Comparison of ENCODE assay signal across 19 cellular contexts in genomic region chr3:129318921-129319320, GRCh38. TPM values are rescaled to one million over a fixed set of nuclear protein-coding genes. Genes with fewer than 3 reads are reported as not detected.
DNase-seq lines count a peak whose midpoint lies in the region; ATAC-seq and TF ChIP-seq lines count a peak whose summit lies in the region.
"Had no signal": no experiment of that assay in that cellular context is flagged by ENCODE, and none has a peak within 500 bp of the region (broad histone marks: within the 10 kb centered on the region; RNA-seq: fewer than 3 reads in every experiment).

No MANE protein-coding gene starts in this region.

- 0 out of 2 replicates have a peak overlapping the region, but pooled peaks have one; percentile 84 for H3K4me2 ChIP-seq in MM.1S (ENCODE audit: low read depth, low read length)
- H3K4me2 ChIP-seq in osteoblast (ENCODE audit: insufficient read depth, low read length), result no peak overlapping the region

- no peak for ATAC-seq in activated CD8-positive, alpha-beta T cell treated with anti-CD3 and anti-CD28 coated beads, Interleukin-2, amount 10 ng/mL, durations not matched to agents 7 days and 5 days
- no peak for ATAC-seq in activated CD8-positive, alpha-beta T cell treated with anti-CD3 and anti-CD28 coated beads for 36 hours
- ATAC-seq: CD8-positive, alpha-beta T cell; HepG2 had no signal

- intact Hi-C loops in activated CD8-positive, alpha-beta T cell treated with anti-CD3 and anti-CD28 coated beads for 36 hours (cut with micrococcal nuclease), result no loop called here

- no peak overlapping the region for H3K9ac ChIP-seq in MM.1S (ENCODE audit: low read length)
- H3K9ac ChIP-seq: GM23248 had no signal

- H4K20me1 ChIP-seq in MM.1S (ENCODE audit: insufficient read depth, low read length), result no peaks in the 10 kb centered on the region
- H4K20me1 ChIP-seq in osteoblast (ENCODE audit: insufficient read depth, low read length), result no peaks in the 10 kb centered on the region

- POLR2A ChIA-PET in activated CD8-positive, alpha-beta T cell treated with anti-CD3 and anti-CD28 coated beads, Interleukin-2, amount 10 ng/mL, durations not matched to agents 7 days and 5 days (lab: Charles Lee), result interaction anchor here (1.3 kb wide), 1 partner anchor 9 kb away, joined by 3 read pairs; no protein-coding TSS in a partner anchor
- POLR2A ChIA-PET in activated CD8-positive, alpha-beta T cell treated with anti-CD3 and anti-CD28 coated beads for 36 hours (lab: Charles Lee), result no interaction called here

- CTCF ChIA-PET in activated CD8-positive, alpha-beta T cell treated with anti-CD3 and anti-CD28 coated beads, Interleukin-2, amount 10 ng/mL, durations not matched to agents 7 days and 5 days (lab: Charles Lee), result interaction anchor here (1.1 to 3.5 kb wide), 2 partner anchors 10 to 348 kb away, joined by 3 to 13 read pairs; no protein-coding TSS in a partner anchor
- CTCF ChIA-PET in activated CD8-positive, alpha-beta T cell treated with anti-CD3 and anti-CD28 coated beads for 36 hours (lab: Charles Lee), result interaction anchor here (1.5 to 2.8 kb wide), 2 partner anchors 10 to 266 kb away, joined by 4 to 7 read pairs; no protein-coding TSS in a partner anchor

- H3K9me3 ChIP-seq in MM.1S (replicated peaks; ENCODE audit: insufficient read depth, low read length) (no peaks in the 10 kb centered on the region), osteoblast (ENCODE audit: low read depth, low read length) (no peaks in the 10 kb centered on the region)

- H2AFZ ChIP-seq in MM.1S (ENCODE audit: low read length), result no peak overlapping the region
- H2AFZ ChIP-seq in osteoblast (ENCODE audit: low read length), result no peak overlapping the region
- H2AFZ ChIP-seq: GM23248 had no signal

- peaks cover 5% of the 10 kb centered on the region for H3K36me3 Mint-ChIP-seq in activated CD8-positive, alpha-beta T cell treated with anti-CD3 and anti-CD28 coated beads, Interleukin-2, amount 10 ng/mL, durations not matched to agents 7 days and 5 days (ENCODE audit: low read depth)
- H3K36me3 Mint-ChIP-seq in activated CD8-positive, alpha-beta T cell treated with anti-CD3 and anti-CD28 coated beads for 36 hours (ENCODE audit: low read depth), result peaks cover 1% of the 10 kb centered on the region
- no peaks in the 10 kb centered on the region for H3K36me3 Mint-ChIP-seq in HFFc6 (ENCODE audit: low read depth)

- peaks cover 43% of the 10 kb centered on the region for H3K79me2 ChIP-seq in MM.1S (ENCODE audit: low read length)
- peaks cover 7% of the 10 kb centered on the region for H3K79me2 ChIP-seq in osteoblast (ENCODE audit: insufficient read depth, low read length)

- no peak overlapping the region for H3K27ac ChIP-seq in MM.1S (ENCODE audit: low read length)
- no peak overlapping the region for H3K27ac ChIP-seq in osteoblast (ENCODE audit: low read depth, low read length)
- H3K27ac ChIP-seq: 22Rv1, C4-2B, GM23248 had no signal

- H3K4me1 ChIP-seq in MM.1S (ENCODE audit: low read length) (peaks cover 45% of the 10 kb centered on the region), osteoblast (ENCODE audit: insufficient read depth, low read length) (peaks cover 12% of the 10 kb centered on the region)

- H3K36me3 ChIP-seq in MM.1S (replicated peaks; ENCODE audit: insufficient read depth, low read length) (no peaks in the 10 kb centered on the region), osteoblast (ENCODE audit: insufficient read depth, low read length) (no peaks in the 10 kb centered on the region)

- peak overlapping the region; percentile 28 for H3K27ac Mint-ChIP-seq in activated CD8-positive, alpha-beta T cell treated with anti-CD3 and anti-CD28 coated beads, Interleukin-2, amount 10 ng/mL, durations not matched to agents 7 days and 5 days
- no peak overlapping the region for H3K27ac Mint-ChIP-seq in activated CD8-positive, alpha-beta T cell treated with anti-CD3 and anti-CD28 coated beads for 36 hours
- no peak overlapping the region for H3K27ac Mint-ChIP-seq in HFFc6
- H3K27ac Mint-ChIP-seq: CD8-positive, alpha-beta T cell had no signal

- no peaks in the 10 kb centered on the region for H3K27me3 Mint-ChIP-seq in activated CD8-positive, alpha-beta T cell treated with anti-CD3 and anti-CD28 coated beads, Interleukin-2, amount 10 ng/mL, durations not matched to agents 7 days and 5 days (ENCODE audit: low read depth)
- no peaks in the 10 kb centered on the region for H3K27me3 Mint-ChIP-seq in activated CD8-positive, alpha-beta T cell treated with anti-CD3 and anti-CD28 coated beads for 36 hours
- H3K27me3 Mint-ChIP-seq in HFFc6 (ENCODE audit: insufficient read depth), result no peaks in the 10 kb centered on the region; the same call in 1 of the 2 replicates

- peaks cover 11% of the 10 kb centered on the region for H3K4me1 Mint-ChIP-seq in activated CD8-positive, alpha-beta T cell treated with anti-CD3 and anti-CD28 coated beads, Interleukin-2, amount 10 ng/mL, durations not matched to agents 7 days and 5 days (ENCODE audit: low read depth)
- peaks cover 6% of the 10 kb centered on the region for H3K4me1 Mint-ChIP-seq in activated CD8-positive, alpha-beta T cell treated with anti-CD3 and anti-CD28 coated beads for 36 hours (ENCODE audit: low read depth)
- H3K4me1 Mint-ChIP-seq in HFFc6 (ENCODE audit: low read depth), result peaks cover 4% of the 10 kb centered on the region

- H3F3A ChIP-seq in MM.1S (ENCODE audit: insufficient read depth, low read length), result peaks cover 42% of the 10 kb centered on the region

- no peak overlapping the region for H3K4me3 Mint-ChIP-seq in activated CD8-positive, alpha-beta T cell treated with anti-CD3 and anti-CD28 coated beads, Interleukin-2, amount 10 ng/mL, durations not matched to agents 7 days and 5 days
- H3K4me3 Mint-ChIP-seq in activated CD8-positive, alpha-beta T cell treated with anti-CD3 and anti-CD28 coated beads for 36 hours, result no peak overlapping the region
- H3K4me3 Mint-ChIP-seq in HFFc6, result no peak overlapping the region
- H3K4me3 Mint-ChIP-seq: CD8-positive, alpha-beta T cell had no signal

- no peaks in the 10 kb centered on the region for H3K9me2 ChIP-seq in MM.1S (replicated peaks; ENCODE audit: insufficient read depth, low read length)

- no peaks in the 10 kb centered on the region for H3K9me3 Mint-ChIP-seq in activated CD8-positive, alpha-beta T cell treated with anti-CD3 and anti-CD28 coated beads, Interleukin-2, amount 10 ng/mL, durations not matched to agents 7 days and 5 days (ENCODE audit: insufficient read depth)
- H3K9me3 Mint-ChIP-seq in activated CD8-positive, alpha-beta T cell treated with anti-CD3 and anti-CD28 coated beads for 36 hours, result no peaks in the 10 kb centered on the region
- H3K9me3 Mint-ChIP-seq in HFFc6, result no peaks in the 10 kb centered on the region
- H3K9me3 Mint-ChIP-seq: CD8-positive, alpha-beta T cell; H9 had no signal

- H3K4me3 ChIP-seq in MM.1S (ENCODE audit: low read length) (no peak overlapping the region), osteoblast (ENCODE audit: insufficient read depth, low read length) (no peak overlapping the region)
- H3K4me3 ChIP-seq: GM23248 had no signal

- no peak for DNase-seq in activated CD8-positive, alpha-beta T cell treated with anti-CD3 and anti-CD28 coated beads, Interleukin-2, amount 10 ng/mL, durations not matched to agents 7 days and 5 days
- DNase-seq in activated CD8-positive, alpha-beta T cell treated with anti-CD3 and anti-CD28 coated beads for 36 hours, result no peak
- no peak for DNase-seq in MM.1S
- peak; percentile 48 for DNase-seq in islet precursor cell
- DNase-seq in osteoblast (ENCODE audit: insufficient read length, low spot score, missing footprints), result peak; percentile 75
- no peak for DNase-seq in HFFc6
- DNase-seq in NOMO-1 (lab: John Stamatoyannopoulos, UW; ENCODE audit: unreplicated experiment in 2 of 2), result no peak
- no peak for DNase-seq in stimulated activated CD4-positive, alpha-beta T cell treated with anti-CD3 and anti-CD28 coated beads, Interleukin-12 subunit alpha, Interleukin-12 subunit beta, amount 100 ng/mL, for 4 hours
- DNase-seq: ACHN; CD8-positive, alpha-beta T cell; COR-L47; DMS153; DND-41; GDM1; GM23248; H9 had no signal

- no peaks in the 10 kb centered on the region for H3K27me3 ChIP-seq in MM.1S (replicated peaks; ENCODE audit: insufficient read depth, low read length)
- H3K27me3 ChIP-seq in osteoblast (ENCODE audit: insufficient read depth, low read length), result no peaks in the 10 kb centered on the region

- TF ChIP-seq CTCF in activated CD8-positive, alpha-beta T cell treated with anti-CD3 and anti-CD28 coated beads for 36 hours (IDR thresholded peaks at IDR 0.05), result no peak
- TF ChIP-seq CTCF in MM.1S (IDR thresholded peaks at IDR 0.05; ENCODE audit: low read length) (no peak), osteoblast (IDR thresholded peaks at IDR 0.05; ENCODE audit: extremely low read depth, low read depth, low read length) (no peak), HFFc6 (IDR thresholded peaks at IDR 0.05) (no peak)

RNA-seq across cellular contexts. Expression of gene HMCES, which starts 40.3 kb away (rescaled TPM):
- 10 to 100 TPM; 58.2 to 62.2 TPM for total RNA-seq in activated CD8-positive, alpha-beta T cell treated with anti-CD3 and anti-CD28 coated beads, Interleukin-2, amount 10 ng/mL, durations not matched to agents 7 days and 5 days
- 10 to 100 TPM; 54.5 to 57.8 TPM for total RNA-seq in activated CD8-positive, alpha-beta T cell treated with anti-CD3 and anti-CD28 coated beads for 36 hours
- total RNA-seq in osteoblast, result 10.5 and 11.8 TPM in 2 replicates
- 10 to 100 TPM; 28.3 to 33.9 (median 31.4) TPM for total RNA-seq in HFFc6 (2021; fragmentation: NEBNext Ultra II Directional; extraction: Animal tissue kit (Norgen Biotek cat#: 25700))

Comparison
In these comparisons a context has a peak if more than half of its experiments do, and no peak if none do; other contexts are left out.
1. DNase-seq: peak in islet precursor cell (single experiment) and osteoblast (single experiment); none in activated CD8-positive, alpha-beta T cell treated with anti-CD3 and anti-CD28 coated beads, Interleukin-2, amount 10 ng/mL, durations not matched to agents 7 days and 5 days (single experiment), activated CD8-positive, alpha-beta T cell treated with anti-CD3 and anti-CD28 coated beads for 36 hours (single experiment), MM.1S (single experiment), HFFc6 (single experiment), NOMO-1 (0 of 2) and stimulated activated CD4-positive, alpha-beta T cell treated with anti-CD3 and anti-CD28 coated beads, Interleukin-12 subunit alpha, Interleukin-12 subunit beta, amount 100 ng/mL, for 4 hours (single experiment).